In genomic region chr2:98412751-98413445, GRCh38 we compare ENCODE assay signal across 2 cellular contexts.
TF ChIP-seq lines count a peak whose summit lies in the region.

No MANE protein-coding gene starts in this region.

TF ChIP-seq in HEK293, 187 proteins besides CTCF, POLR2A, EP300 and RAD21:
- TF ChIP-seq ZNF654 (tag by site-specific recombination; IDR thresholded peaks at IDR 0.05; ENCODE audit: low read depth), result peak; percentile 65
- TF ChIP-seq ZNF398 (tag by site-specific recombination; IDR thresholded peaks at IDR 0.05), result no peak
- peak; percentile 52; the same call in 1 of the 2 replicates for TF ChIP-seq ZNF362 (tag by site-specific recombination; IDR thresholded peaks at IDR 0.05)
- TF ChIP-seq ZNF335 (tag by site-specific recombination; conservative IDR thresholded peaks at IDR 0.05), result peak; percentile 31; the same call in 1 of the 2 replicates

TF ChIP-seq in GM12878, 131 proteins besides CTCF, POLR2A, EP300 and RAD21 (continues in another document):
- peak; percentile 94; the same call in 2 of the 3 replicates for TF ChIP-seq POU2F2 (IDR thresholded peaks at IDR 0.05; ENCODE audit: borderline replicate concordance, low read depth, low read length)
- TF ChIP-seq BCLAF1 (IDR thresholded peaks at IDR 0.05), result no peak
- TF ChIP-seq CREM (IDR thresholded peaks at IDR 0.05; ENCODE audit: low read depth), result no peak
- TF ChIP-seq MYC (IDR thresholded peaks at IDR 0.05; ENCODE audit: insufficient read depth, insufficient read length, insufficient replicate concordance, low read length, severe bottlenecking), result no peak
- TF ChIP-seq RB1 (IDR thresholded peaks at IDR 0.05; ENCODE audit: borderline replicate concordance), result no peak
- TF ChIP-seq CBX3 (IDR thresholded peaks at IDR 0.05; ENCODE audit: borderline replicate concordance, low read depth), result no peak
- TF ChIP-seq PKNOX1 (IDR thresholded peaks at IDR 0.05), result no peak
- TF ChIP-seq YY1 (IDR thresholded peaks at IDR 0.05; ENCODE audit: low read depth, low read length), result peak; percentile 90
- no peak for TF ChIP-seq TCF7 (IDR thresholded peaks at IDR 0.05; ENCODE audit: borderline replicate concordance)
- no peak for TF ChIP-seq TARDBP (IDR thresholded peaks at IDR 0.05; ENCODE audit: borderline replicate concordance)
- TF ChIP-seq RUNX3 (IDR thresholded peaks at IDR 0.05; ENCODE audit: low read length), result peak; percentile 48; the same call in 1 of the 2 replicates
- TF ChIP-seq ESRRA (IDR thresholded peaks at IDR 0.05; ENCODE audit: low read length), result peak; percentile 59; the same call in 1 of the 2 replicates
- TF ChIP-seq USF1 (IDR thresholded peaks at IDR 0.05; ENCODE audit: borderline replicate concordance, extremely low read length, insufficient read depth, low read depth, low read length), result no peak
- TF ChIP-seq ZBTB33 (IDR thresholded peaks at IDR 0.05), result no peak
- TF ChIP-seq RFX5 (IDR thresholded peaks at IDR 0.05; ENCODE audit: low read depth, low read length), result no peak
- no peak for TF ChIP-seq PML (IDR thresholded peaks at IDR 0.05; ENCODE audit: low read length)
- no peak for TF ChIP-seq MTA2 (IDR thresholded peaks at IDR 0.05; ENCODE audit: low read depth)
- TF ChIP-seq NFIC (IDR thresholded peaks at IDR 0.05; ENCODE audit: low read depth, low read length), result no peak
- no peak for TF ChIP-seq ETV6 (conservative IDR thresholded peaks at IDR 0.05 in 1 of 2, IDR thresholded peaks at IDR 0.05 in 1 of 2; ENCODE audit: borderline replicate concordance in 1 of 2, low read depth in 1 of 2)
- no peak for TF ChIP-seq BMI1 (IDR thresholded peaks at IDR 0.05; ENCODE audit: borderline replicate concordance)
- no peak for TF ChIP-seq SIX5 (IDR thresholded peaks at IDR 0.05; ENCODE audit: low read depth, low read length, severe bottlenecking)
- TF ChIP-seq NRF1 (conservative IDR thresholded peaks at IDR 0.05; ENCODE audit: low read depth, low read length), result no peak
- no peak for TF ChIP-seq PBX3 (IDR thresholded peaks at IDR 0.05; ENCODE audit: insufficient replicate concordance, low read depth, low read length)
- 0 out of 2 replicates have a peak, but pooled peaks have one; percentile 19 for TF ChIP-seq FOXM1 (IDR thresholded peaks at IDR 0.05; ENCODE audit: low read depth, low read length)
- TF ChIP-seq BACH1 (IDR thresholded peaks at IDR 0.05; ENCODE audit: borderline replicate concordance), result no peak
- TF ChIP-seq MYB (IDR thresholded peaks at IDR 0.05; ENCODE audit: borderline replicate concordance, low read depth, low read length), result no peak
- no peak for TF ChIP-seq CBFB (IDR thresholded peaks at IDR 0.05; ENCODE audit: low read depth)
- peak; percentile 99 for TF ChIP-seq NR2F1 (conservative IDR thresholded peaks at IDR 0.05)
- TF ChIP-seq SMAD1 (IDR thresholded peaks at IDR 0.05; ENCODE audit: low read depth, partially characterized antibody), result no peak
- no peak for TF ChIP-seq YBX1 (IDR thresholded peaks at IDR 0.05)
- TF ChIP-seq MEF2B (IDR thresholded peaks at IDR 0.05; ENCODE audit: partially characterized antibody, poor library complexity, severe bottlenecking), result no peak
- TF ChIP-seq BCL11A (IDR thresholded peaks at IDR 0.05; ENCODE audit: low read depth, low read length), result no peak
- no peak for TF ChIP-seq HDAC6 (IDR thresholded peaks at IDR 0.05; ENCODE audit: unreplicated experiment)
- no peak for TF ChIP-seq IKZF2 (IDR thresholded peaks at IDR 0.05)
- TF ChIP-seq SMC3 (IDR thresholded peaks at IDR 0.05; ENCODE audit: borderline replicate concordance, low read length), result peak; percentile 94
- no peak for TF ChIP-seq NKRF (conservative IDR thresholded peaks at IDR 0.05)
- no peak for TF ChIP-seq ZNF217 (IDR thresholded peaks at IDR 0.05)
- peak; percentile 50; the same call in 1 of the 2 replicates for TF ChIP-seq MEF2A (IDR thresholded peaks at IDR 0.05; ENCODE audit: insufficient read depth, low read depth, low read length)
- no peak for TF ChIP-seq HSF1 (IDR thresholded peaks at IDR 0.05; ENCODE audit: low read depth, low read length)
- TF ChIP-seq SMARCA5 (IDR thresholded peaks at IDR 0.05), result peak; percentile 89
- TF ChIP-seq CBX5 (IDR thresholded peaks at IDR 0.05; ENCODE audit: low read depth), result no peak
- TF ChIP-seq FOXK2 (IDR thresholded peaks at IDR 0.05), result no peak
- no peak for TF ChIP-seq E2F8 (IDR thresholded peaks at IDR 0.05; ENCODE audit: low read depth, partially characterized antibody)
- TF ChIP-seq STAT1 (conservative IDR thresholded peaks at IDR 0.05), result no peak
- no peak for TF ChIP-seq RELA (IDR thresholded peaks at IDR 0.05; ENCODE audit: borderline replicate concordance, partially characterized antibody)
